Comparison of ENCODE assay signal across 9 cellular contexts in genomic region chr6:24931752-24932691, GRCh38. TPM values are rescaled to one million over a fixed set of nuclear protein-coding genes. Genes with fewer than 3 reads are reported as not detected.
DNase-seq lines count a peak whose midpoint lies in the region; ATAC-seq and TF ChIP-seq lines count a peak whose summit lies in the region.
"Had no signal": no experiment of that assay in that cellular context is flagged by ENCODE, and none has a peak within 500 bp of the region (broad histone marks: within the 10 kb centered on the region; RNA-seq: fewer than 3 reads in every experiment).

No MANE protein-coding gene starts in this region.

- H3K4me1 Mint-ChIP-seq in activated T-helper 2 cell treated with anti-CD3 and anti-CD28 coated beads, Interferon-gamma antibody, Interleukin-2, Interleukin-4, amounts not matched to agents 10 μg/mL and 5 μg/mL and 100 μg/mL, durations not matched to agents 14 hours and 24 hours and 36 hours (ENCODE audit: low read depth): peaks cover 88% of the 10 kb centered on the region
- H3K4me1 Mint-ChIP-seq in osteocyte (ENCODE audit: unreplicated experiment): peaks cover 63% of the 10 kb centered on the region

- CTCF ChIA-PET in RWPE1 (lab: Yijun Ruan, JAX): no interaction called here

- H3K9me3 ChIP-seq in neuron (ENCODE audit: low read length): no peaks in the 10 kb centered on the region

- no peak overlapping the region for H3K4me3 ChIP-seq in neuron (ENCODE audit: low read length)

- no peaks in the 10 kb centered on the region for H3K36me3 ChIP-seq in neuron (ENCODE audit: insufficient read depth, low read length)

- H3K4me3 Mint-ChIP-seq in activated T-helper 2 cell treated with anti-CD3 and anti-CD28 coated beads, Interferon-gamma antibody, Interleukin-2, Interleukin-4, amounts not matched to agents 10 μg/mL and 5 μg/mL and 100 μg/mL, durations not matched to agents 14 hours and 24 hours and 36 hours (ENCODE audit: low read depth): peak overlapping the region; percentile 89
- no peak overlapping the region for H3K4me3 Mint-ChIP-seq in osteocyte (ENCODE audit: unreplicated experiment)

- H2AFZ ChIP-seq in neuron (ENCODE audit: low read depth, low read length): peak overlapping the region; percentile 74

- POLR2A ChIA-PET in RWPE1 (lab: Yijun Ruan, JAX; ENCODE audit: low non-redundant PET): no interaction called here

- peaks cover 7% of the 10 kb centered on the region for H3K36me3 Mint-ChIP-seq in activated T-helper 2 cell treated with anti-CD3 and anti-CD28 coated beads, Interferon-gamma antibody, Interleukin-2, Interleukin-4, amounts not matched to agents 10 μg/mL and 5 μg/mL and 100 μg/mL, durations not matched to agents 14 hours and 24 hours and 36 hours (ENCODE audit: low read depth)
- H3K36me3 Mint-ChIP-seq in osteocyte (ENCODE audit: unreplicated experiment): no peaks in the 10 kb centered on the region

- H3K27me3 ChIP-seq in neuron (ENCODE audit: insufficient read depth, low read length): no peaks in the 10 kb centered on the region

- no peak for DNase-seq in activated T-helper 2 cell treated with anti-CD3 and anti-CD28 coated beads, Interferon-gamma antibody, Interleukin-2, Interleukin-4, amounts not matched to agents 10 μg/mL and 5 μg/mL and 100 μg/mL, durations not matched to agents 14 hours and 24 hours and 36 hours (ENCODE audit: low spot score)
- no peak for DNase-seq in RWPE1 (ENCODE audit: low spot score)
- no peak for DNase-seq in G401 (ENCODE audit: low spot score)
- DNase-seq in GM19238 (ENCODE audit: insufficient read length, low spot score): no peak
- DNase-seq in osteocyte (ENCODE audit: extremely low spot score, unreplicated experiment): no peak
- DNase-seq: left cardiac atrium had no signal

- peaks cover 7% of the 10 kb centered on the region for H3K9me3 Mint-ChIP-seq in activated T-helper 2 cell treated with anti-CD3 and anti-CD28 coated beads, Interferon-gamma antibody, Interleukin-2, Interleukin-4, amounts not matched to agents 10 μg/mL and 5 μg/mL and 100 μg/mL, durations not matched to agents 14 hours and 24 hours and 36 hours
- H3K9me3 Mint-ChIP-seq in osteocyte (ENCODE audit: unreplicated experiment): no peaks in the 10 kb centered on the region

- H3K27ac ChIP-seq in RWPE1: no peak overlapping the region

- in situ Hi-C loops in G401 (cut with HindIII; ENCODE audit: low sequenced_read_pairs): no loop called here

- H3K27me3 Mint-ChIP-seq in activated T-helper 2 cell treated with anti-CD3 and anti-CD28 coated beads, Interferon-gamma antibody, Interleukin-2, Interleukin-4, amounts not matched to agents 10 μg/mL and 5 μg/mL and 100 μg/mL, durations not matched to agents 14 hours and 24 hours and 36 hours (ENCODE audit: low read depth): no peaks in the 10 kb centered on the region
- no peaks in the 10 kb centered on the region for H3K27me3 Mint-ChIP-seq in osteocyte (ENCODE audit: unreplicated experiment)

- H3K27ac Mint-ChIP-seq in activated T-helper 2 cell treated with anti-CD3 and anti-CD28 coated beads, Interferon-gamma antibody, Interleukin-2, Interleukin-4, amounts not matched to agents 10 μg/mL and 5 μg/mL and 100 μg/mL, durations not matched to agents 14 hours and 24 hours and 36 hours: peak overlapping the region; percentile 92
- H3K27ac Mint-ChIP-seq in osteocyte (ENCODE audit: unreplicated experiment): no peak overlapping the region

- intact Hi-C loops in activated T-helper 2 cell treated with anti-CD3 and anti-CD28 coated beads, Interferon-gamma antibody, Interleukin-2, Interleukin-4, amounts not matched to agents 10 μg/mL and 5 μg/mL and 100 μg/mL, durations not matched to agents 14 hours and 24 hours and 36 hours (cut with micrococcal nuclease): loop anchor here (1.0 to 10.0 kb wide), 3 partner anchors 8 to 243 kb away; no protein-coding TSS in a partner anchor

- TF ChIP-seq CTCF in RWPE1 (conservative IDR thresholded peaks at IDR 0.05; ENCODE audit: low read depth): no peak
- TF ChIP-seq CTCF in osteocyte (IDR thresholded peaks at IDR 0.05): no peak

- H3K4me1 ChIP-seq in neuron (ENCODE audit: insufficient read depth, low read length): peaks cover 45% of the 10 kb centered on the region

- ATAC-seq in GM18868 (IDR thresholded peaks at IDR 0.05; ENCODE audit: unreplicated experiment): peak; percentile 31
- peak; percentile 32 for ATAC-seq in HG03095 (IDR thresholded peaks at IDR 0.05; ENCODE audit: unreplicated experiment)

RNA-seq across cellular contexts. Expression of gene RIPOR2, which starts 3.7 kb away (rescaled TPM):
- total RNA-seq in activated T-helper 2 cell treated with anti-CD3 and anti-CD28 coated beads, Interferon-gamma antibody, Interleukin-2, Interleukin-4, amounts not matched to agents 10 μg/mL and 5 μg/mL and 100 μg/mL, durations not matched to agents 14 hours and 24 hours and 36 hours: 8.5 and 9.4 TPM in 2 replicates
- total RNA-seq in G401 (2014; rRNA removed; shearing (Covaris generic)): not detected in 2 replicates
- total RNA-seq in osteocyte: 4.8 and 6.3 TPM in 2 replicates
